8 cellular contexts compared by ENCODE assay signal in genomic region chr6:125904871-125905270, GRCh38. TPM values are rescaled to one million over a fixed set of nuclear protein-coding genes. Genes with fewer than 3 reads are reported as not detected.
DNase-seq lines count a peak whose midpoint lies in the region; ATAC-seq and TF ChIP-seq lines count a peak whose summit lies in the region.

No MANE protein-coding gene starts in this region.

- peaks cover 0 to 3% of the 10 kb centered on the region in 2 donors for H3K9me3 ChIP-seq in lung (ENCODE audit: control insufficient read depth in 2 of 2, insufficient read depth in 1 of 2, low read length in 1 of 2)

- no peaks in the 10 kb centered on the region for H3K79me2 ChIP-seq in GM23338 (replicated peaks; ENCODE audit: insufficient read depth)

- 70 to 85% methylated on average over 3 of the region's 3 CpGs for WGBS in lung, 2 donors

- no peak overlapping the region for H3K27ac Mint-ChIP-seq in GM23338

- peak; percentile 72 for DNase-seq in activated CD4-positive, alpha-beta T cell treated with anti-CD3 and anti-CD28 coated beads for 48 hours
- DNase-seq in lung (ENCODE audit: low spot score) (no peak), GM23338 (ENCODE audit: low spot score) (no peak), mesenteric fat pad (ENCODE audit: low spot score) (no peak), UCSD-AML1 (lab: John Stamatoyannopoulos, UW; ENCODE audit: unreplicated experiment) (no peak), cerebellar nuclear complex (lab: John Stamatoyannopoulos, UW) (no peak)

- H3K27me3 ChIP-seq in lung (ENCODE audit: control insufficient read depth, insufficient read depth) (no peaks in the 10 kb centered on the region), GM23338 (ENCODE audit: insufficient read depth) (no peaks in the 10 kb centered on the region)

- peaks cover 11% of the 10 kb centered on the region for H3K4me1 Mint-ChIP-seq in GM23338

- H3F3A ChIP-seq in GM23338 (replicated peaks; ENCODE audit: low read depth), result 0 out of 2 replicates have a peak, but pooled peaks cover 3% of the 10 kb centered on the region

- no peak overlapping the region for H3K4me3 Mint-ChIP-seq in GM23338

- no peaks in the 10 kb centered on the region for H3K9me3 Mint-ChIP-seq in GM23338

- peaks cover 3% of the 10 kb centered on the region for H3K27me3 Mint-ChIP-seq in GM23338 (ENCODE audit: insufficient read depth, low read depth, poor library complexity)

- H3K4me1 ChIP-seq in lung (ENCODE audit: control insufficient read depth in 2 of 2, insufficient read depth in 2 of 2, low read length in 2 of 2) (peaks cover 0 to 3% of the 10 kb centered on the region in 2 donors), GM23338 (ENCODE audit: insufficient read depth) (no peaks in the 10 kb centered on the region)

- no peak overlapping the region for H3K4me2 ChIP-seq in GM23338

- H3K4me3 ChIP-seq in lung, result no peak overlapping the region
- no peak overlapping the region for H3K4me3 ChIP-seq in GM23338

- ATAC-seq in GM18858 (IDR thresholded peaks at IDR 0.05; ENCODE audit: unreplicated experiment), result peak; percentile 89
- peak; percentile 48 for ATAC-seq in HG03025 (IDR thresholded peaks at IDR 0.05; ENCODE audit: low FRiP score, unreplicated experiment)
- peak; percentile 83 for ATAC-seq in lung (ENCODE audit: insufficient read depth, low FRiP score)
- no peak for ATAC-seq in GM23338

- no peaks in the 10 kb centered on the region for H3K9me2 ChIP-seq in GM23338 (ENCODE audit: insufficient read depth)

- H3K36me3 ChIP-seq in lung (ENCODE audit: control insufficient read depth in 2 of 2, insufficient read depth in 2 of 2, low read length in 2 of 2) (peaks cover 1 to 5% of the 10 kb centered on the region in 2 donors), GM23338 (ENCODE audit: insufficient read depth) (no peaks in the 10 kb centered on the region)

- H3K27ac ChIP-seq in lung (ENCODE audit: low read depth in 1 of 2, low read length in 1 of 2), result no peak overlapping the region
- no peak overlapping the region for H3K27ac ChIP-seq in GM23338 (ENCODE audit: low read depth)

- no peak overlapping the region for H2AFZ ChIP-seq in GM23338

- no peaks in the 10 kb centered on the region for H3K36me3 Mint-ChIP-seq in GM23338 (ENCODE audit: low read depth)

- TF ChIP-seq CTCF in lung (IDR thresholded peaks at IDR 0.05; ENCODE audit: control extremely low read depth, extremely low read depth) (no peak), GM23338 (conservative IDR thresholded peaks at IDR 0.05; ENCODE audit: low read depth in 2 of 2) (no peak)

- no peaks in the 10 kb centered on the region for H4K20me1 ChIP-seq in GM23338 (replicated peaks; ENCODE audit: insufficient read depth)

TF ChIP-seq in GM23338, 12 proteins besides CTCF, POLR2A, EP300 and RAD21:
- TF ChIP-seq REST (IDR thresholded peaks at IDR 0.05; ENCODE audit: unreplicated experiment) (no peak), EZH2phosphoT487 (IDR thresholded peaks at IDR 0.05; ENCODE audit: unreplicated experiment) (no peak), ZNF331 (CRISPR knock-in tag; IDR thresholded peaks at IDR 0.05; ENCODE audit: low read depth) (no peak), STAT1 (IDR thresholded peaks at IDR 0.05; ENCODE audit: unreplicated experiment) (no peak), EZH2 (IDR thresholded peaks at IDR 0.05; ENCODE audit: low read depth, unreplicated experiment) (no peak), ETS1 (IDR thresholded peaks at IDR 0.05) (no peak), ZNF114 (CRISPR knock-in tag; IDR thresholded peaks at IDR 0.05) (no peak), NANOG (IDR thresholded peaks at IDR 0.05; ENCODE audit: borderline replicate concordance) (no peak), JUNB (IDR thresholded peaks at IDR 0.05; ENCODE audit: unreplicated experiment) (no peak)

RNA-seq across cellular contexts. Expression of gene HINT3, which starts 51.7 kb away (rescaled TPM):
- 10 to 100 TPM; 22.3 to 41.9 TPM for total RNA-seq in lung
- 10 to 100 TPM in 1 of 2 donors, 1 to 10 TPM in 1; 8.1 to 19.2 TPM for polyA plus RNA-seq in lung
- 8.0 and 10.3 TPM in 2 replicates for total RNA-seq in GM23338 (2014; rRNA removed; shearing (Covaris generic))
- polyA plus RNA-seq in GM23338 (2016; fragmentation: Nextera tagmentation; extraction: Ambion mirVana), result 1.8 and 1.9 TPM in 2 replicates
- 20.5 TPM for total RNA-seq in mesenteric fat pad
